In the genomic region with DNA sequence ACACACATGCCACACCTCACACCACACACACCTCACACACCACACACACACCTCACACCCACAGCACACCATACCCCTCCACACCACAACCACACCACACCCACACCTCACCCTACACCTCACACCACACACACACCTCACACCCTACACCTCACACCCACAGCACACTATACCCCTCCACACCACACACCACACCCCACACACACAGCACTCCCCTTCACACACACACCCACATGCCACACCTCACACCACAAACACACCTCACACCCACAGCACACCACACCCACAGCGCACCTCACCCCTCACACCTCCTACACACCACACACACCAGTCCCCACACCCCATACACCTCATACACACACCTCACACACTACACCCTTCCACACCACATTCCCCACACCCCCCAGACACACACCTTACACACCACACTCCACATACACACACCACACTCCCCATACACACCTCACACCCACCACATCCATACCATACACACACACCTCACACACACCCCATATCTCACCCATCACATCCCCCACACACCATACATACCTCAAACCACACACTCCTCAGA, we compare ENCODE assay signal across 15 cellular contexts.
DNase-seq lines count a peak whose midpoint lies in the region; ATAC-seq and TF ChIP-seq lines count a peak whose summit lies in the region.
"Had no signal": no experiment of that assay in that cellular context is flagged by ENCODE, and none has a peak within 500 bp of the region (broad histone marks: within the 10 kb centered on the region; RNA-seq: fewer than 3 reads in every experiment).

No MANE protein-coding gene starts in this region.

- peaks cover 7 to 19% (median 11%) of the 10 kb centered on the region in 4 donors for H3K4me1 ChIP-seq in transverse colon

- no peak overlapping the region for H3K4me3 ChIP-seq in transverse colon
- H3K4me3 ChIP-seq: hepatocyte, lung had no signal

- H3K4me3 Mint-ChIP-seq in activated CD8-positive, alpha-beta memory T cell treated with anti-CD3 and anti-CD28 coated beads, Interleukin-2, amount 10 ng/mL, durations not matched to agents 7 days and 5 days, result no peak overlapping the region
- peak overlapping the region; percentile 19 for H3K4me3 Mint-ChIP-seq in activated naive CD8-positive, alpha-beta T cell treated with anti-CD3 and anti-CD28 coated beads for 36 hours

- H3K9me3 Mint-ChIP-seq in activated CD8-positive, alpha-beta memory T cell treated with anti-CD3 and anti-CD28 coated beads, Interleukin-2, amount 10 ng/mL, durations not matched to agents 7 days and 5 days (ENCODE audit: low read depth), result no peaks in the 10 kb centered on the region
- H3K9me3 Mint-ChIP-seq in activated naive CD8-positive, alpha-beta T cell treated with anti-CD3 and anti-CD28 coated beads for 36 hours, result no peaks in the 10 kb centered on the region

- peaks cover 3% of the 10 kb centered on the region for H3K27me3 Mint-ChIP-seq in activated CD8-positive, alpha-beta memory T cell treated with anti-CD3 and anti-CD28 coated beads, Interleukin-2, amount 10 ng/mL, durations not matched to agents 7 days and 5 days
- peaks cover 6% of the 10 kb centered on the region for H3K27me3 Mint-ChIP-seq in activated naive CD8-positive, alpha-beta T cell treated with anti-CD3 and anti-CD28 coated beads for 36 hours
- H3K27me3 Mint-ChIP-seq: progenitor cell of endocrine pancreas had no signal

- TF ChIP-seq EP300 in transverse colon (IDR thresholded peaks at IDR 0.05; ENCODE audit: low read depth), result no peak

- ATAC-seq in activated CD8-positive, alpha-beta memory T cell treated with anti-CD3 and anti-CD28 coated beads, Interleukin-2, amount 10 ng/mL, durations not matched to agents 7 days and 5 days, result no peak
- ATAC-seq in left colon (peak; percentile 48), HG02763 (IDR thresholded peaks at IDR 0.05; ENCODE audit: unreplicated experiment) (no peak)

- H3K27me3 ChIP-seq in transverse colon, result no peaks in the 10 kb centered on the region
- H3K27me3 ChIP-seq: hepatocyte had no signal

- H3K27ac ChIP-seq in transverse colon, result peak overlapping the region in 3 of 4 donors; percentile 43 to 85 (median 72)
- H3K27ac ChIP-seq: hepatocyte had no signal

- no peak for TF ChIP-seq CTCF in transverse colon (IDR thresholded peaks at IDR 0.05)

- peak overlapping the region; percentile 9 for H3K27ac Mint-ChIP-seq in activated CD8-positive, alpha-beta memory T cell treated with anti-CD3 and anti-CD28 coated beads, Interleukin-2, amount 10 ng/mL, durations not matched to agents 7 days and 5 days
- H3K27ac Mint-ChIP-seq in activated naive CD8-positive, alpha-beta T cell treated with anti-CD3 and anti-CD28 coated beads for 36 hours, result peak overlapping the region; percentile 76
- H3K27ac Mint-ChIP-seq: progenitor cell of endocrine pancreas had no signal

- 64% methylated on average over 1 of the region's 1 CpG; no CpG with 5 or more reads in 1 of the 2 donors for WGBS in transverse colon (ENCODE audit: low coverage in 1 of 2), 2 donors

- no peaks in the 10 kb centered on the region for H3K36me3 Mint-ChIP-seq in activated CD8-positive, alpha-beta memory T cell treated with anti-CD3 and anti-CD28 coated beads, Interleukin-2, amount 10 ng/mL, durations not matched to agents 7 days and 5 days
- peaks cover 48% of the 10 kb centered on the region for H3K36me3 Mint-ChIP-seq in activated naive CD8-positive, alpha-beta T cell treated with anti-CD3 and anti-CD28 coated beads for 36 hours

- peaks cover 0 to 33% (median 7%) of the 10 kb centered on the region in 4 donors for H3K36me3 ChIP-seq in transverse colon

- no peaks in the 10 kb centered on the region for H3K9me3 ChIP-seq in transverse colon

- TF ChIP-seq POLR2A in transverse colon (IDR thresholded peaks at IDR 0.05), result no peak

- intact Hi-C loops in left colon (cut with DNase I, micrococcal nuclease), result no loop called here
- intact Hi-C loops in transverse colon (cut with DNase I; ENCODE audit: low total_unique reads), result no loop called here

- no peak for DNase-seq in activated CD8-positive, alpha-beta memory T cell treated with anti-CD3 and anti-CD28 coated beads, Interleukin-2, amount 10 ng/mL, durations not matched to agents 7 days and 5 days
- no peak for DNase-seq in activated CD8-positive, alpha-beta memory T cell treated with anti-CD3 and anti-CD28 coated beads for 24 hours
- peak; percentile 21 for DNase-seq in activated naive CD8-positive, alpha-beta T cell treated with anti-CD3 and anti-CD28 coated beads for 36 hours
- DNase-seq in left colon (no peak), transverse colon (no peak), epidermal melanocyte (ENCODE audit: insufficient read length, low spot score) (no peak), SKM-1 (lab: John Stamatoyannopoulos, UW; ENCODE audit: unreplicated experiment) (no peak)
- DNase-seq: activated CD4-positive, CD25-positive, alpha-beta regulatory T cell; DMS153; NCI-H146; NCI-H82 had no signal

- in situ Hi-C loops in transverse colon (cut with MboI; ENCODE audit: low pct_ligation_motif_present in 1 of 4, low pct_unique_long_range_greater_than_20kb in 1 of 4, low sequenced_read_pairs in 3 of 4), result no loop called here

- H3K4me1 Mint-ChIP-seq in activated CD8-positive, alpha-beta memory T cell treated with anti-CD3 and anti-CD28 coated beads, Interleukin-2, amount 10 ng/mL, durations not matched to agents 7 days and 5 days, result peaks cover 6% of the 10 kb centered on the region
- H3K4me1 Mint-ChIP-seq in activated naive CD8-positive, alpha-beta T cell treated with anti-CD3 and anti-CD28 coated beads for 36 hours, result peaks cover 36% of the 10 kb centered on the region

- CTCF ChIA-PET in activated CD8-positive, alpha-beta memory T cell treated with anti-CD3 and anti-CD28 coated beads, Interleukin-2, amount 10 ng/mL, durations not matched to agents 7 days and 5 days (lab: Charles Lee), result no interaction called here
